In genomic region chr1:205506409-205507196, GRCh38 we compare ENCODE assay signal across 19 cellular contexts. TPM values are rescaled to one million over a fixed set of nuclear protein-coding genes. Genes with fewer than 3 reads are reported as not detected.
A peak's percentile ranks its signal among the peaks of the same experiment; 100 is the strongest.
DNase-seq lines count a peak whose midpoint lies in the region; ATAC-seq, FAIRE-seq and TF ChIP-seq lines count a peak whose summit lies in the region.
"Had no signal": no experiment of that assay in that cellular context is flagged by ENCODE, and none has a peak within 500 bp of the region (broad histone marks: within the 10 kb centered on the region; RNA-seq: fewer than 3 reads in every experiment).

No MANE protein-coding gene starts in this region.

- CTCF ChIA-PET in Caco-2 (lab: Charles Lee): no interaction called here
- CTCF ChIA-PET in WTC11 (lab: Charles Lee): interaction anchor here (0.6 to 2.2 kb wide), 7 partner anchors 13 to 110 kb away, joined by 3 to 17 read pairs (median 3); no protein-coding TSS in a partner anchor

- DNase-seq in Caco-2 (no peak), WTC11 (ENCODE audit: low spot score) (no peak), retinal pigment epithelial cell (ENCODE audit: low read depth) (no peak), NOMO-1 (lab: John Stamatoyannopoulos, UW; ENCODE audit: unreplicated experiment in 2 of 2) (no peak), pancreas (no peak)
- DNase-seq: activated CD4-positive, alpha-beta T cell treated with anti-CD3 and anti-CD28 coated beads for 36 hours; cerebellar nuclear complex; erythroblast; NCI-H2107; NCI-H748 treated with DMSO at 0.1 percent for 48 hours; stimulated activated CD4-positive, alpha-beta T cell treated with anti-CD3 and anti-CD28 coated beads, Interleukin-12 subunit alpha, Interleukin-12 subunit beta, amount 100 ng/mL, for 4 hours; testis had no signal

- TF ChIP-seq CTCF in Caco-2 (IDR thresholded peaks at IDR 0.05; ENCODE audit: insufficient read depth in 1 of 2, low read depth in 1 of 2, low read length in 1 of 2, severe bottlenecking in 1 of 2, unreplicated experiment in 1 of 2): no peak
- no peak for TF ChIP-seq CTCF in WTC11 (IDR thresholded peaks at IDR 0.05)
- TF ChIP-seq CTCF in retinal pigment epithelial cell (conservative IDR thresholded peaks at IDR 0.05; ENCODE audit: low read depth, low read length): no peak
- no peak for TF ChIP-seq CTCF in pancreas (IDR thresholded peaks at IDR 0.05)

- H3K36me3 ChIP-seq in Caco-2 (ENCODE audit: control insufficient read depth, insufficient read depth, low read length): no peaks in the 10 kb centered on the region
- H3K36me3 ChIP-seq in pancreas: no peaks in the 10 kb centered on the region

- WGBS in pancreas, 2 donors: 91% methylated on average over 17 of the region's 17 CpGs

- no peak for FAIRE-seq in pancreas (lab: Jason Lieb, UNC)
- FAIRE-seq: HTR-8/SVneo had no signal

- H3K4me1 ChIP-seq in Caco-2: peaks cover 30% of the 10 kb centered on the region
- H3K4me1 ChIP-seq in pancreas: peaks cover 0 to 3% (median 0%) of the 10 kb centered on the region in 3 donors

- peaks cover 16% of the 10 kb centered on the region for H3K4me1 Mint-ChIP-seq in Caco-2 (ENCODE audit: low read depth, unreplicated experiment)
- H3K4me1 Mint-ChIP-seq in WTC11: peaks cover 44% of the 10 kb centered on the region

- no peak overlapping the region for H3K27ac Mint-ChIP-seq in Caco-2 (ENCODE audit: unreplicated experiment)
- H3K27ac Mint-ChIP-seq in WTC11: peak overlapping the region; percentile 45; the same call in 1 of the 2 replicates
- H3K27ac Mint-ChIP-seq: activated CD4-positive, alpha-beta T cell treated with anti-CD3 and anti-CD28 coated beads for 36 hours; T-helper 1 cell treated with Interleukin-12 subunit alpha and Interleukin-12 subunit beta and Interleukin-4 antibody, amounts not matched to agents 30 μg/mL and 1 μg/mL, for 36 hours had no signal

- POLR2A ChIA-PET in Caco-2 (lab: Charles Lee): no interaction called here
- POLR2A ChIA-PET in WTC11 (lab: Charles Lee): interaction anchor here (0.6 kb wide), 2 partner anchors 62 to 67 kb away, joined by 3 to 4 read pairs; no protein-coding TSS in a partner anchor

- H3K9me3 Mint-ChIP-seq in Caco-2 (ENCODE audit: unreplicated experiment) (no peaks in the 10 kb centered on the region), WTC11 (no peaks in the 10 kb centered on the region)
- H3K9me3 Mint-ChIP-seq: T-helper 1 cell treated with Interleukin-12 subunit alpha and Interleukin-12 subunit beta and Interleukin-4 antibody, amounts not matched to agents 30 μg/mL and 1 μg/mL, for 36 hours had no signal

- no peak for TF ChIP-seq POLR2A in GM18505 (IDR thresholded peaks at IDR 0.05; ENCODE audit: borderline replicate concordance, extremely low read depth, insufficient read depth, insufficient read length)

- H3K27me3 Mint-ChIP-seq in Caco-2 (ENCODE audit: insufficient read depth, unreplicated experiment) (no peaks in the 10 kb centered on the region), WTC11 (ENCODE audit: low read depth) (no peaks in the 10 kb centered on the region)
- H3K27me3 Mint-ChIP-seq: activated CD4-positive, alpha-beta T cell treated with anti-CD3 and anti-CD28 coated beads for 36 hours had no signal

- H3K4me3 ChIP-seq in Caco-2 (ENCODE audit: low read depth, low read length): no peak overlapping the region
- peak overlapping the region; percentile 94; the same call in 1 of the 2 replicates for H3K4me3 ChIP-seq in iPS-18c (ENCODE audit: insufficient read depth, low read depth, low read length)
- peak overlapping the region; percentile 81 for H3K4me3 ChIP-seq in retinal pigment epithelial cell (ENCODE audit: low read length)
- no peak overlapping the region for H3K4me3 ChIP-seq in pancreas
- H3K4me3 ChIP-seq: testis had no signal

- no TSS peak for BruUV-seq in Caco-2 (replicated peaks; lab: Mats Ljungman, UMichigan)

- ATAC-seq in WTC11 (no peak), GM21723 (IDR thresholded peaks at IDR 0.05; ENCODE audit: unreplicated experiment) (no peak), GM18505 (IDR thresholded peaks at IDR 0.05; ENCODE audit: unreplicated experiment) (no peak), pancreas (no peak)
- ATAC-seq: activated CD4-positive, alpha-beta T cell treated with anti-CD3 and anti-CD28 coated beads for 36 hours had no signal

- H3K4me3 Mint-ChIP-seq in Caco-2 (ENCODE audit: unreplicated experiment): peak overlapping the region; percentile 52
- H3K4me3 Mint-ChIP-seq in WTC11: peak overlapping the region; percentile 85
- H3K4me3 Mint-ChIP-seq: T-helper 1 cell treated with Interleukin-12 subunit alpha and Interleukin-12 subunit beta and Interleukin-4 antibody, amounts not matched to agents 30 μg/mL and 1 μg/mL, for 36 hours had no signal

- H3K36me3 Mint-ChIP-seq in Caco-2 (ENCODE audit: insufficient read depth, unreplicated experiment) (peaks cover 5% of the 10 kb centered on the region), WTC11 (peaks cover 10% of the 10 kb centered on the region; the same call in 1 of the 2 replicates)

- no peaks in the 10 kb centered on the region for H3K27me3 ChIP-seq in Caco-2 (replicated peaks; ENCODE audit: control insufficient read depth, insufficient read depth, low read length)
- H3K27me3 ChIP-seq in pancreas: no peaks in the 10 kb centered on the region
- H3K27me3 ChIP-seq: testis had no signal

- intact Hi-C loops in Caco-2 (cut with micrococcal nuclease; ENCODE audit: unreplicated experiment): no loop called here
- intact Hi-C loops in pancreas (cut with DNase I): no loop called here

- no peak overlapping the region for H3K27ac ChIP-seq in pancreas
- H3K27ac ChIP-seq: testis had no signal

- no peaks in the 10 kb centered on the region for H3K9me3 ChIP-seq in Caco-2
- H3K9me3 ChIP-seq in iPS-18c (ENCODE audit: control insufficient read depth, insufficient read depth, low read length): peaks cover 2% of the 10 kb centered on the region
- H3K9me3 ChIP-seq in pancreas: no peaks in the 10 kb centered on the region
- H3K9me3 ChIP-seq: testis had no signal

TF ChIP-seq in WTC11, 78 proteins besides CTCF, POLR2A, EP300 and RAD21 (continues in another document):
- TF ChIP-seq NFE2L1 (CRISPR knock-in tag; IDR thresholded peaks at IDR 0.05) (no peak), ZNF532 (CRISPR knock-in tag; IDR thresholded peaks at IDR 0.05; ENCODE audit: borderline replicate concordance) (no peak), IRF2 (CRISPR knock-in tag; IDR thresholded peaks at IDR 0.05; ENCODE audit: borderline replicate concordance, low read depth) (no peak), ZNF219 (CRISPR knock-in tag; IDR thresholded peaks at IDR 0.05; ENCODE audit: borderline replicate concordance) (no peak), FOXK1 (CRISPR knock-in tag; IDR thresholded peaks at IDR 0.05) (no peak), MYBL2 (CRISPR knock-in tag; IDR thresholded peaks at IDR 0.05) (no peak), CBFB (CRISPR knock-in tag; IDR thresholded peaks at IDR 0.05; ENCODE audit: low read depth) (no peak), TCF7 (CRISPR knock-in tag; IDR thresholded peaks at IDR 0.05; ENCODE audit: low read depth) (no peak), ZNF396 (CRISPR knock-in tag; IDR thresholded peaks at IDR 0.05; ENCODE audit: borderline replicate concordance) (no peak), E2F1 (CRISPR knock-in tag; IDR thresholded peaks at IDR 0.05) (no peak), ETV6 (CRISPR knock-in tag; IDR thresholded peaks at IDR 0.05) (no peak), GRHL2 (CRISPR knock-in tag; IDR thresholded peaks at IDR 0.05; ENCODE audit: insufficient replicate concordance, severe bottlenecking) (no peak), ZNF263 (CRISPR knock-in tag; IDR thresholded peaks at IDR 0.05; ENCODE audit: low read depth) (no peak)

RNA-seq across cellular contexts. Expression of gene CDK18, which starts 2.1 kb away (rescaled TPM):
- total RNA-seq in Caco-2 (2022): 17.0 and 18.5 TPM in 2 replicates
- total RNA-seq in WTC11 (2021): 62.1 to 71.9 TPM (median 64.7 TPM) in 3 replicates
- 10 to 100 TPM in 5 of 6 donors, 1 to 10 TPM in 1; 7.7 to 31.0 (median 12.8) TPM for total RNA-seq in pancreas
- polyA plus RNA-seq in pancreas: 10 to 100 TPM; 18.2 to 35.4 TPM

RNA-seq across cellular contexts. Expression of gene BLACAT1, which starts 50.8 kb away (rescaled TPM):
- total RNA-seq in Caco-2 (2022): 0.21 and 0.34 TPM in 2 replicates
- 5.2 to 9.8 TPM (median 5.3 TPM) in 3 replicates for total RNA-seq in WTC11 (2021)
- under 1 TPM in 5 of 6 donors, not detected in 1; 0.09 to 0.34 (median 0.17) TPM for total RNA-seq in pancreas
- polyA plus RNA-seq in pancreas: under 1 TPM in 1 of 2 donors, not detected in 1; 0.09 TPM
- total RNA-seq: liver, RPMI7951 had no signal
- polyA plus RNA-seq: liver had no signal

Comparison
In these comparisons a context has a peak if more than half of its experiments do, and no peak if none do; other contexts are left out.
1. H3K4me3 ChIP-seq: peak in iPS-18c (single experiment) and retinal pigment epithelial cell (single experiment); none in Caco-2 (single experiment) and pancreas (0 of 4).